In the genomic region with DNA sequence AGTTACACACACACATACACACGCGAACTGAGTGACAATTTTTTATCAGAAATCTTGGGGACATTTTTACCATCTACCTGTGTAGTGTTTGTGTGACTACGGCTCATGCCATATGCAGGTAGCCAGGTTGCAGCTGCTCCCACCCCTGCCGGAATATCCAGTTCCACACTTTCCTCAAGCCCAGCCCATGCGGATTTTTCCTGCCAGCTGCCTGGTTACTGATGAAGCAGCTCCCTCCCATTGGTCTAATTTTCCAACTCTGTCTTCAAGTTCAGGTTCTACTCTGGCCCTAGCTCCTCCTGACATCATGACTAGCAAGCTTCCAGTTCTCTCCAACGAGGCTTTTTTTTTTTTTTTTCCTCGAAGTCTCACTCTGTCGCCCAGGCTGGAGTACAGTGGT, we compare ENCODE assay signal across 11 cellular contexts. TPM values are rescaled to one million over a fixed set of nuclear protein-coding genes. Genes with fewer than 3 reads are reported as not detected.
A peak's percentile ranks its signal among the peaks of the same experiment; 100 is the strongest.
DNase-seq lines count a peak whose midpoint lies in the region; ATAC-seq and TF ChIP-seq lines count a peak whose summit lies in the region.
"Had no signal": no experiment of that assay in that cellular context is flagged by ENCODE, and none has a peak within 500 bp of the region (broad histone marks: within the 10 kb centered on the region; RNA-seq: fewer than 3 reads in every experiment).

No MANE protein-coding gene starts in this region.

- no peak for TF ChIP-seq CTCF in body of pancreas (IDR thresholded peaks at IDR 0.05)

- intact Hi-C loops in body of pancreas (cut with DNase I) (no loop called here), left colon (cut with DNase I, micrococcal nuclease) (no loop called here)

- no peaks in the 10 kb centered on the region for H3K36me3 ChIP-seq in body of pancreas (replicated peaks in 1 of 2; ENCODE audit: insufficient read depth in 1 of 2, low read depth in 2 of 2)

- 38 to 40% methylated on average over 8 of the region's 8 CpGs for WGBS in body of pancreas, 2 donors

- ATAC-seq in body of pancreas = peak; percentile 63
- ATAC-seq in left colon = peak; percentile 56
- no peak for ATAC-seq in GM19452 (IDR thresholded peaks at IDR 0.05; ENCODE audit: unreplicated experiment)
- ATAC-seq in HG02885 (IDR thresholded peaks at IDR 0.05; ENCODE audit: poor library complexity, unreplicated experiment) = no peak
- no peak for ATAC-seq in HG03159 (IDR thresholded peaks at IDR 0.05; ENCODE audit: unreplicated experiment)

- DNase-seq in AG08395 (ENCODE audit: low spot score) = peak; percentile 38
- DNase-seq in HuH-7.5 (ENCODE audit: low spot score) = peak; percentile 22
- peak; percentile 16 to 42 (median 27) for DNase-seq in body of pancreas
- DNase-seq in left colon = no peak
- DNase-seq in effector CD8-positive, alpha-beta T cell (lab: John Stamatoyannopoulos, UW) = no peak
- DNase-seq: foreskin fibroblast had no signal

- no peaks in the 10 kb centered on the region for H3K27me3 ChIP-seq in body of pancreas

- no peak overlapping the region for H3K27ac ChIP-seq in body of pancreas
- H3K27ac ChIP-seq: C4-2B had no signal

- H3K4me3 ChIP-seq in body of pancreas = no peak overlapping the region

- no peaks in the 10 kb centered on the region for H3K9me3 ChIP-seq in body of pancreas

- no peak for TF ChIP-seq POLR2A in body of pancreas (IDR thresholded peaks at IDR 0.05)

- no peaks in the 10 kb centered on the region for H3K4me1 ChIP-seq in body of pancreas

RNA-seq across cellular contexts. Expression of gene GSG1L2, which starts 4.8 kb away (rescaled TPM):
- total RNA-seq in body of pancreas (not detected), left colon (not detected)
- total RNA-seq: T-helper 2 cell treated with Interferon-gamma antibody and Interleukin-4, amounts not matched to agents 100 ng/mL and 5 ng/mL, for 36 hours had no signal

RNA-seq across cellular contexts. Expression of gene GLP2R, which starts 8.6 kb away (rescaled TPM):
- total RNA-seq in body of pancreas (1 to 10 TPM; 4.6 to 4.7 TPM), left colon (10 to 100 TPM; 10.4 to 11.9 TPM)
- total RNA-seq: T-helper 2 cell treated with Interferon-gamma antibody and Interleukin-4, amounts not matched to agents 100 ng/mL and 5 ng/mL, for 36 hours had no signal

RNA-seq across cellular contexts. Expression of gene DHRS7C, which starts 25.7 kb away (rescaled TPM):
- total RNA-seq in body of pancreas (not detected), left colon (under 1 TPM; 0.31 to 0.36 TPM)
- total RNA-seq: T-helper 2 cell treated with Interferon-gamma antibody and Interleukin-4, amounts not matched to agents 100 ng/mL and 5 ng/mL, for 36 hours had no signal

Comparison
In these comparisons a context has a peak if more than half of its experiments do, and no peak if none do; other contexts are left out.
1. DNase-seq: peak in AG08395 (single experiment), HuH-7.5 (single experiment) and body of pancreas (4 of 4); none in left colon (0 of 2) and effector CD8-positive, alpha-beta T cell (single experiment).
2. ATAC-seq: peak in body of pancreas (single experiment) and left colon (single experiment); none in GM19452 (single experiment), HG02885 (single experiment) and HG03159 (single experiment).